ENCODE assay signal across 2 cellular contexts in the genomic region with DNA sequence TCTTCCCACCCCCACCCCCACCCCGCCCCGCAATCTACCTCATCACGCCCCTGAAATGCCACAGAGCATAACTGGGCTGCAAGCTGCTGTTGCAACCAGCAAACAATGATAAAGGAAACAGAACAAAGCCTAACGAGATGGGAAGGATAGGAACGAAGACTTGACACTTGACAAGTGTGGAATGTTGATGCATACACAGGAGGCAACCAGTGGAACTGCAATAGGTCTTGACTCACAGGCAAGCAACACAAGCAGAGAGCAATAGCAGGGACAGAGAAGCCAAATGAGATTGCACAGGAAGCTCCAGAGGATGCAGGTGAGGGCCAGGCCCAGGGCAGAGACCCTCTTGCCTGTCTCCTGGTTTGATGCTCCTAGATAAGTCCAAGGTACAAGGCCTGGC.
TF ChIP-seq lines count a peak whose summit lies in the region.

No MANE protein-coding gene starts in this region.

TF ChIP-seq in HCT116, 20 proteins besides CTCF, POLR2A, EP300 and RAD21 (continued from another document):
- TF ChIP-seq TCF7L2 (IDR thresholded peaks at IDR 0.05; ENCODE audit: borderline replicate concordance, extremely low read depth, insufficient read depth, insufficient read length) = no peak
- no peak for TF ChIP-seq FOSL1 (IDR thresholded peaks at IDR 0.05; ENCODE audit: low read depth)
- no peak for TF ChIP-seq POLR2AphosphoS5 (IDR thresholded peaks at IDR 0.05; ENCODE audit: low read depth, low read length)
- TF ChIP-seq EGR1 (IDR thresholded peaks at IDR 0.05; ENCODE audit: low read depth) = no peak
- TF ChIP-seq, protein P1, sequence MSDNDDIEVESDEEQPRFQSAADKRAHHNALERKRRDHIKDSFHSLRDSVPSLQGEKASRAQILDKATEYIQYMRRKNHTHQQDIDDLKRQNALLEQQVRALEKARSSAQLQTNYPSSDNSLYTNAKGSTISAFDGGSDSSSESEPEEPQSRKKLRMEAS (IDR thresholded peaks at IDR 0.05) = no peak
- TF ChIP-seq, protein P2, sequence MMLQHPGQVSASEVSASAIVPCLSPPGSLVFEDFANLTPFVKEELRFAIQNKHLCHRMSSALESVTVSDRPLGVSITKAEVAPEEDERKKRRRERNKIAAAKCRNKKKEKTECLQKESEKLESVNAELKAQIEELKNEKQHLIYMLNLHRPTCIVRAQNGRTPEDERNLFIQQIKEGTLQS (IDR thresholded peaks at IDR 0.05) = no peak
- no peak for TF ChIP-seq EZH2phosphoT487 (IDR thresholded peaks at IDR 0.05; ENCODE audit: borderline replicate concordance)
- TF ChIP-seq, protein P3, sequence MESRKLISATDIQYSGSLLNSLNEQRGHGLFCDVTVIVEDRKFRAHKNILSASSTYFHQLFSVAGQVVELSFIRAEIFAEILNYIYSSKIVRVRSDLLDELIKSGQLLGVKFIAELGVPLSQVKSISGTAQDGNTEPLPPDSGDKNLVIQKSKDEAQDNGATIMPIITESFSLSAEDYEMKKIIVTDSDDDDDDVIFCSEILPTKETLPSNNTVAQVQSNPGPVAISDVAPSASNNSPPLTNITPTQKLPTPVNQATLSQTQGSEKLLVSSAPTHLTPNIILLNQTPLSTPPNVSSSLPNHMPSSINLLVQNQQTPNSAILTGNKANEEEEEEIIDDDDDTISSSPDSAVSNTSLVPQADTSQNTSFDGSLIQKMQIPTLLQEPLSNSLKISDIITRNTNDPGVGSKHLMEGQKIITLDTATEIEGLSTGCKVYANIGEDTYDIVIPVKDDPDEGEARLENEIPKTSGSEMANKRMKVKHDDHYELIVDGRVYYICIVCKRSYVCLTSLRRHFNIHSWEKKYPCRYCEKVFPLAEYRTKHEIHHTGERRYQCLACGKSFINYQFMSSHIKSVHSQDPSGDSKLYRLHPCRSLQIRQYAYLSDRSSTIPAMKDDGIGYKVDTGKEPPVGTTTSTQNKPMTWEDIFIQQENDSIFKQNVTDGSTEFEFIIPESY (IDR thresholded peaks at IDR 0.05; ENCODE audit: extremely low read depth, insufficient replicate concordance, low read length) = no peak
- TF ChIP-seq ZFX (IDR thresholded peaks at IDR 0.05) = no peak
- TF ChIP-seq CBX3 (IDR thresholded peaks at IDR 0.05; ENCODE audit: low read depth) = no peak
- no peak for TF ChIP-seq SP1 (IDR thresholded peaks at IDR 0.05; ENCODE audit: low read depth)
- TF ChIP-seq SRF (IDR thresholded peaks at IDR 0.05; ENCODE audit: low read depth) = no peak
- no peak for TF ChIP-seq CEBPB (IDR thresholded peaks at IDR 0.05; ENCODE audit: low read depth)
- no peak for TF ChIP-seq EZH2 (IDR thresholded peaks at IDR 0.05)

TF ChIP-seq in GM12878, 131 proteins besides CTCF, POLR2A, EP300 and RAD21 (continued from another document):
- TF ChIP-seq TAF1 (IDR thresholded peaks at IDR 0.05; ENCODE audit: borderline replicate concordance, low read depth, low read length) (0 out of 2 replicates have a peak, but pooled peaks have one; percentile 12), HDAC2 (IDR thresholded peaks at IDR 0.05) (no peak), PAX5 (IDR thresholded peaks at IDR 0.05; ENCODE audit: borderline replicate concordance, low read depth, low read length) (0 out of 2 replicates have a peak, but pooled peaks have one; percentile 28), HDGF (IDR thresholded peaks at IDR 0.05) (peak; percentile 82; the same call in 1 of the 2 replicates)
- TF ChIP-seq, protein P4, sequence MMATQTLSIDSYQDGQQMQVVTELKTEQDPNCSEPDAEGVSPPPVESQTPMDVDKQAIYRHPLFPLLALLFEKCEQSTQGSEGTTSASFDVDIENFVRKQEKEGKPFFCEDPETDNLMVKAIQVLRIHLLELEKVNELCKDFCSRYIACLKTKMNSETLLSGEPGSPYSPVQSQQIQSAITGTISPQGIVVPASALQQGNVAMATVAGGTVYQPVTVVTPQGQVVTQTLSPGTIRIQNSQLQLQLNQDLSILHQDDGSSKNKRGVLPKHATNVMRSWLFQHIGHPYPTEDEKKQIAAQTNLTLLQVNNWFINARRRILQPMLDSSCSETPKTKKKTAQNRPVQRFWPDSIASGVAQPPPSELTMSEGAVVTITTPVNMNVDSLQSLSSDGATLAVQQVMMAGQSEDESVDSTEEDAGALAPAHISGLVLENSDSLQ (IDR thresholded peaks at IDR 0.05) = no peak
